ENCODE assay signal across 26 cellular contexts in the genomic region with DNA sequence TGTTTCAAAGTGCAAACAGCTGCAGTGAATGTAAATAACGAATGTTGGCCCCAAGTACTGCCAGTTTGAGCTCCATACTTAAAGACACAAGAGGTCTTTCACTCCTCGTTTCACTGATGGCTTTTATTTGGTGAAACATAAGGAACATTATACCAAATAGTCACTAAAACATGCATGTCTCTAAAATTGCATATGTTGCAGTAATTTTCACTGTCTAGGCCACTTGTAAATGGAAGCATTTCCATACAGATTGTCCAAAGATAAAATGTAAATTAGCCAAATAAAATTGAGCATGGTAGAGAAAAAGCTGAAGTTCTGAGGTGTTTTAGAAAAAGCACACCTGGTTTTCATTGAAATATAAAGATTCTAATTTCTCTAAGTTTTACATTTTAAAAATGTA.
"Had no signal": no experiment of that assay in that cellular context is flagged by ENCODE, and none has a peak within 500 bp of the region (broad histone marks: within the 10 kb centered on the region; RNA-seq: fewer than 3 reads in every experiment).

No MANE protein-coding gene starts in this region.

- ATAC-seq: foreskin keratinocyte; gastroesophageal sphincter; heart left ventricle; left lobe of liver; natural killer cell; stimulated activated naive B cell treated with anti-CD40 and anti-IgM and Interleukin-4, amounts not matched to agents 10 μg/mL and 1 μg/mL and 100 μg/mL, for 72 hours had no signal

- H3K27me3 Mint-ChIP-seq: memory B cell; stimulated activated naive B cell treated with anti-CD40 and anti-IgM and Interleukin-4, amounts not matched to agents 10 μg/mL and 1 μg/mL and 100 μg/mL, for 72 hours; stimulated activated naive CD8-positive, alpha-beta T cell treated with anti-CD3 and anti-CD28 coated beads, Interleukin-15, Interleukin-2, amounts not matched to agents 100 ng/mL and 50 ng/mL, for 24 hours had no signal

- FAIRE-seq: endothelial cell of umbilical vein, kidney, urothelium cell line had no signal

- H3K4me3 ChIP-seq: coronary artery, esophagus muscularis mucosa, gastroesophageal sphincter, heart left ventricle, hepatocyte, lung, prostate gland, right atrium auricular region, sigmoid colon, spleen, thoracic aorta, tibial nerve, upper lobe of left lung had no signal

- DNase-seq: dermis blood vessel endothelial cell; effector memory CD4-positive, alpha-beta T cell; foreskin keratinocyte; heart left ventricle; kidney; natural killer cell; sigmoid colon; spleen; stimulated activated CD4-positive, alpha-beta T cell treated with anti-CD3 and anti-CD28 coated beads, Interleukin-4, amount 100 ng/mL, for 4 hours; stimulated activated naive B cell treated with anti-CD40 and anti-IgM and Interleukin-4, amounts not matched to agents 10 μg/mL and 1 μg/mL and 100 μg/mL, for 72 hours; upper lobe of left lung had no signal

- H3K27me3 ChIP-seq: esophagus muscularis mucosa, foreskin keratinocyte, gastroesophageal sphincter, heart left ventricle, hepatocyte, right atrium auricular region, sigmoid colon, spleen, tibial nerve, upper lobe of left lung had no signal

- H3K4me1 Mint-ChIP-seq: memory B cell; natural killer cell; neural crest cell; stimulated activated naive B cell treated with anti-CD40 and anti-IgM and Interleukin-4, amounts not matched to agents 10 μg/mL and 1 μg/mL and 100 μg/mL, for 72 hours had no signal

- H3K4me1 ChIP-seq: esophagus muscularis mucosa, foreskin keratinocyte, gastroesophageal sphincter, heart left ventricle, prostate gland, right atrium auricular region, sigmoid colon, spleen, tibial nerve, upper lobe of left lung had no signal

- H3K9me3 Mint-ChIP-seq: neural crest cell; stimulated activated naive B cell treated with anti-CD40 and anti-IgM and Interleukin-4, amounts not matched to agents 10 μg/mL and 1 μg/mL and 100 μg/mL, for 72 hours; stimulated activated naive CD8-positive, alpha-beta T cell treated with anti-CD3 and anti-CD28 coated beads, Interleukin-15, Interleukin-2, amounts not matched to agents 100 ng/mL and 50 ng/mL, for 24 hours had no signal

- H2AFZ ChIP-seq: hepatocyte had no signal

- H3K4me3 Mint-ChIP-seq: memory B cell; natural killer cell; neural crest cell; stimulated activated naive B cell treated with anti-CD40 and anti-IgM and Interleukin-4, amounts not matched to agents 10 μg/mL and 1 μg/mL and 100 μg/mL, for 72 hours; stimulated activated naive CD8-positive, alpha-beta T cell treated with anti-CD3 and anti-CD28 coated beads, Interleukin-15, Interleukin-2, amounts not matched to agents 100 ng/mL and 50 ng/mL, for 24 hours had no signal

- H3K27ac Mint-ChIP-seq: memory B cell; natural killer cell; stimulated activated naive B cell treated with anti-CD40 and anti-IgM and Interleukin-4, amounts not matched to agents 10 μg/mL and 1 μg/mL and 100 μg/mL, for 72 hours; stimulated activated naive CD8-positive, alpha-beta T cell treated with anti-CD3 and anti-CD28 coated beads, Interleukin-15, Interleukin-2, amounts not matched to agents 100 ng/mL and 50 ng/mL, for 24 hours had no signal

- H3K9me3 ChIP-seq: esophagus muscularis mucosa, gastroesophageal sphincter, prostate gland, right atrium auricular region, sigmoid colon, spleen, thoracic aorta, tibial nerve, upper lobe of left lung had no signal

- H3K4me2 ChIP-seq: hepatocyte had no signal

- H3K36me3 ChIP-seq: esophagus muscularis mucosa, gastroesophageal sphincter, heart left ventricle, prostate gland, right atrium auricular region, sigmoid colon, spleen, thoracic aorta, tibial nerve, upper lobe of left lung had no signal

- H3K79me2 ChIP-seq: hepatocyte had no signal

- H3K36me3 Mint-ChIP-seq: memory B cell; natural killer cell; stimulated activated naive B cell treated with anti-CD40 and anti-IgM and Interleukin-4, amounts not matched to agents 10 μg/mL and 1 μg/mL and 100 μg/mL, for 72 hours had no signal

- H3K27ac ChIP-seq: coronary artery, esophagus muscularis mucosa, foreskin keratinocyte, gastroesophageal sphincter, heart left ventricle, hepatocyte, prostate gland, right atrium auricular region, sigmoid colon, spleen, thoracic aorta, tibial nerve, upper lobe of left lung had no signal
